31 cellular contexts compared by ENCODE assay signal in genomic region chr9:14733130-14733529, GRCh38. TPM values are rescaled to one million over a fixed set of nuclear protein-coding genes. Genes with fewer than 3 reads are reported as not detected.
"Had no signal": no experiment of that assay in that cellular context is flagged by ENCODE, and none has a peak within 500 bp of the region (broad histone marks: within the 10 kb centered on the region; RNA-seq: fewer than 3 reads in every experiment).

No MANE protein-coding gene starts in this region.

- H2AFZ ChIP-seq: hepatocyte, neural progenitor cell had no signal

- H3K9ac ChIP-seq: neural progenitor cell had no signal

- H3K36me3 ChIP-seq: left ventricle myocardium inferior, neural progenitor cell, neutrophil, ovary, spleen, suprapubic skin, upper lobe of right lung, uterus had no signal

- H3K27ac ChIP-seq: left ventricle myocardium inferior, neural progenitor cell, neutrophil, ovary, sigmoid colon, spleen, suprapubic skin, thoracic aorta, tibial artery, upper lobe of right lung, uterus had no signal

- H3K79me2 ChIP-seq: hepatocyte had no signal

- ATAC-seq: natural killer cell; right cardiac atrium; stimulated activated effector memory CD8-positive, alpha-beta T cell treated with anti-CD3 and anti-CD28 coated beads, Interleukin-12 subunit alpha, Interleukin-12 subunit beta, amount 100 ng/mL, for 72 hours; upper lobe of right lung had no signal

- H3K9me3 ChIP-seq: left ventricle myocardium inferior, neutrophil, ovary, sigmoid colon, spleen, suprapubic skin, thoracic aorta, tibial artery, upper lobe of right lung, uterus had no signal

- H3K4me1 ChIP-seq: left ventricle myocardium inferior, neural progenitor cell, sigmoid colon, spleen, suprapubic skin, tibial artery, upper lobe of right lung, uterus had no signal

- H3K4me2 ChIP-seq: hepatocyte, neural progenitor cell had no signal

- H3K27me3 ChIP-seq: hepatocyte, neutrophil, ovary, sigmoid colon, suprapubic skin, tibial artery, upper lobe of right lung, uterus had no signal

- H3K4me3 ChIP-seq: hepatocyte, left ventricle myocardium inferior, lung, neural progenitor cell, ovary, sigmoid colon, spleen, suprapubic skin, thoracic aorta, tibial artery, upper lobe of right lung, uterus had no signal

- DNase-seq: islet precursor cell; left ventricle myocardium inferior; mesendoderm; naive B cell; natural killer cell; nephron progenitor cell; occipital lobe; ovary; retina; right cardiac atrium; sigmoid colon; small intestine; spleen; stimulated activated CD4-positive, alpha-beta T cell treated with anti-CD3 and anti-CD28 coated beads, Interleukin-4, amount 100 ng/mL, for 24 hours; stimulated activated naive CD4-positive, alpha-beta T cell; tibial artery; trophoblast cell; upper lobe of right lung; uterus had no signal

- FAIRE-seq: small intestine had no signal

RNA-seq across cellular contexts. Expression of gene CER1, which starts 10.6 kb away (rescaled TPM):
- total RNA-seq: kidney epithelial cell, left ventricle myocardium inferior, lower leg skin, lung, mononuclear cell, natural killer cell, occipital lobe, ovary, progenitor cell of endocrine pancreas, right cardiac atrium, spleen, subcutaneous adipose tissue, suprapubic skin, thoracic aorta, upper lobe of right lung had no signal
- polyA plus RNA-seq: hepatocyte, lung, ovary, right cardiac atrium, sigmoid colon, spleen had no signal
